In genomic region chr6:149717588-149718458, GRCh38 we compare ENCODE assay signal across 1 cellular context.
TF ChIP-seq lines count a peak whose summit lies in the region.

TSS of gene LATS1 (minus strand) at chr6:149718101. CDS start at chr6:149702126, 15,975 bp downstream.

TF ChIP-seq in HepG2, 621 proteins besides CTCF, POLR2A, EP300 and RAD21 (continued from another document and continues in another):
- TF ChIP-seq, protein P1, sequence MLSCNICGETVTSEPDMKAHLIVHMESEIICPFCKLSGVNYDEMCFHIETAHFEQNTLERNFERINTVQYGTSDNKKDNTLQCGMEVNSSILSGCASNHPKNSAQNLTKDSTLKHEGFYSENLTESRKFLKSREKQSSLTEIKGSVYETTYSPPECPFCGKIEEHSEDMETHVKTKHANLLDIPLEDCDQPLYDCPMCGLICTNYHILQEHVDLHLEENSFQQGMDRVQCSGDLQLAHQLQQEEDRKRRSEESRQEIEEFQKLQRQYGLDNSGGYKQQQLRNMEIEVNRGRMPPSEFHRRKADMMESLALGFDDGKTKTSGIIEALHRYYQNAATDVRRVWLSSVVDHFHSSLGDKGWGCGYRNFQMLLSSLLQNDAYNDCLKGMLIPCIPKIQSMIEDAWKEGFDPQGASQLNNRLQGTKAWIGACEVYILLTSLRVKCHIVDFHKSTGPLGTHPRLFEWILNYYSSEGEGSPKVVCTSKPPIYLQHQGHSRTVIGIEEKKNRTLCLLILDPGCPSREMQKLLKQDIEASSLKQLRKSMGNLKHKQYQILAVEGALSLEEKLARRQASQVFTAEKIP (CRISPR knock-in tag; IDR thresholded peaks at IDR 0.05; ENCODE audit: borderline replicate concordance), result no peak
- TF ChIP-seq MATR3 (CRISPR knock-in tag; IDR thresholded peaks at IDR 0.05) (no peak), ZNF572 (CRISPR knock-in tag; IDR thresholded peaks at IDR 0.05) (no peak), RFX1 (IDR thresholded peaks at IDR 0.05) (no peak), ATF4 (CRISPR knock-in tag; IDR thresholded peaks at IDR 0.05) (peak in 1 of 2 experiments; percentile 70; a peak in 2 of 4 replicates), PITX1 (CRISPR knock-in tag; IDR thresholded peaks at IDR 0.05) (peak; percentile 72), MED8 (CRISPR knock-in tag; IDR thresholded peaks at IDR 0.05; ENCODE audit: insufficient replicate concordance) (peak; percentile 66), DNMT1 (CRISPR knock-in tag; IDR thresholded peaks at IDR 0.05) (peak; percentile 78; the same call in 1 of the 2 replicates), SALL2 (CRISPR knock-in tag; IDR thresholded peaks at IDR 0.05) (peak; percentile 46; the same call in 1 of the 2 replicates), HDAC1 (CRISPR knock-in tag; IDR thresholded peaks at IDR 0.05) (peak; percentile 88), NR0B2 (CRISPR knock-in tag; IDR thresholded peaks at IDR 0.05) (no peak; the same call in none of the 2 replicates), ZNF768 (CRISPR knock-in tag; IDR thresholded peaks at IDR 0.05) (peak; percentile 71; the same call in 1 of the 2 replicates), ZNF275 (CRISPR knock-in tag; IDR thresholded peaks at IDR 0.05; ENCODE audit: borderline replicate concordance) (peak; percentile 77; the same call in 1 of the 2 replicates), NCOR1 (IDR thresholded peaks at IDR 0.05; ENCODE audit: borderline replicate concordance, low read length) (no peak), TSC22D2 (CRISPR knock-in tag; IDR thresholded peaks at IDR 0.05; ENCODE audit: borderline replicate concordance) (peak; percentile 31), ZNF589 (CRISPR knock-in tag; conservative IDR thresholded peaks at IDR 0.05) (0 out of 2 replicates have a peak, but pooled peaks have one; percentile 74), TBX2 (CRISPR knock-in tag; IDR thresholded peaks at IDR 0.05; ENCODE audit: borderline replicate concordance) (peak; percentile 93), MAFG (CRISPR knock-in tag; IDR thresholded peaks at IDR 0.05) (no peak), ZFAT (CRISPR knock-in tag; conservative IDR thresholded peaks at IDR 0.05) (peak; percentile 48; the same call in 1 of the 2 replicates), ZNF354B (CRISPR knock-in tag; IDR thresholded peaks at IDR 0.05) (no peak), REL (CRISPR knock-in tag; conservative IDR thresholded peaks at IDR 0.05) (peak; percentile 95), ARID2 (CRISPR knock-in tag; IDR thresholded peaks at IDR 0.05; ENCODE audit: borderline replicate concordance) (peak; percentile 96), MNT (IDR thresholded peaks at IDR 0.05) (no peak), ZMYM4 (CRISPR knock-in tag; IDR thresholded peaks at IDR 0.05) (peak; percentile 84), HMG20A (CRISPR knock-in tag; IDR thresholded peaks at IDR 0.05; ENCODE audit: borderline replicate concordance) (peak; percentile 16; the same call in 1 of the 2 replicates), AGO1 (IDR thresholded peaks at IDR 0.05; ENCODE audit: low read depth, low read length, poor library complexity, severe bottlenecking) (no peak), ZNF670 (CRISPR knock-in tag; IDR thresholded peaks at IDR 0.05; ENCODE audit: borderline replicate concordance) (peak; percentile 88), ZNF557 (CRISPR knock-in tag; IDR thresholded peaks at IDR 0.05) (no peak), ZNF550 (CRISPR knock-in tag; IDR thresholded peaks at IDR 0.05; ENCODE audit: borderline replicate concordance) (peak; percentile 73; the same call in 1 of the 2 replicates), PRDM4 (CRISPR knock-in tag; IDR thresholded peaks at IDR 0.05; ENCODE audit: borderline replicate concordance) (no peak), BHLHE40 (IDR thresholded peaks at IDR 0.05; ENCODE audit: low read length) (no peak), PAWR (CRISPR knock-in tag; IDR thresholded peaks at IDR 0.05; ENCODE audit: borderline replicate concordance) (peak; percentile 40; the same call in 1 of the 2 replicates), ZNF282 (IDR thresholded peaks at IDR 0.05; ENCODE audit: partially characterized antibody) (no peak)
- TF ChIP-seq, protein P2, sequence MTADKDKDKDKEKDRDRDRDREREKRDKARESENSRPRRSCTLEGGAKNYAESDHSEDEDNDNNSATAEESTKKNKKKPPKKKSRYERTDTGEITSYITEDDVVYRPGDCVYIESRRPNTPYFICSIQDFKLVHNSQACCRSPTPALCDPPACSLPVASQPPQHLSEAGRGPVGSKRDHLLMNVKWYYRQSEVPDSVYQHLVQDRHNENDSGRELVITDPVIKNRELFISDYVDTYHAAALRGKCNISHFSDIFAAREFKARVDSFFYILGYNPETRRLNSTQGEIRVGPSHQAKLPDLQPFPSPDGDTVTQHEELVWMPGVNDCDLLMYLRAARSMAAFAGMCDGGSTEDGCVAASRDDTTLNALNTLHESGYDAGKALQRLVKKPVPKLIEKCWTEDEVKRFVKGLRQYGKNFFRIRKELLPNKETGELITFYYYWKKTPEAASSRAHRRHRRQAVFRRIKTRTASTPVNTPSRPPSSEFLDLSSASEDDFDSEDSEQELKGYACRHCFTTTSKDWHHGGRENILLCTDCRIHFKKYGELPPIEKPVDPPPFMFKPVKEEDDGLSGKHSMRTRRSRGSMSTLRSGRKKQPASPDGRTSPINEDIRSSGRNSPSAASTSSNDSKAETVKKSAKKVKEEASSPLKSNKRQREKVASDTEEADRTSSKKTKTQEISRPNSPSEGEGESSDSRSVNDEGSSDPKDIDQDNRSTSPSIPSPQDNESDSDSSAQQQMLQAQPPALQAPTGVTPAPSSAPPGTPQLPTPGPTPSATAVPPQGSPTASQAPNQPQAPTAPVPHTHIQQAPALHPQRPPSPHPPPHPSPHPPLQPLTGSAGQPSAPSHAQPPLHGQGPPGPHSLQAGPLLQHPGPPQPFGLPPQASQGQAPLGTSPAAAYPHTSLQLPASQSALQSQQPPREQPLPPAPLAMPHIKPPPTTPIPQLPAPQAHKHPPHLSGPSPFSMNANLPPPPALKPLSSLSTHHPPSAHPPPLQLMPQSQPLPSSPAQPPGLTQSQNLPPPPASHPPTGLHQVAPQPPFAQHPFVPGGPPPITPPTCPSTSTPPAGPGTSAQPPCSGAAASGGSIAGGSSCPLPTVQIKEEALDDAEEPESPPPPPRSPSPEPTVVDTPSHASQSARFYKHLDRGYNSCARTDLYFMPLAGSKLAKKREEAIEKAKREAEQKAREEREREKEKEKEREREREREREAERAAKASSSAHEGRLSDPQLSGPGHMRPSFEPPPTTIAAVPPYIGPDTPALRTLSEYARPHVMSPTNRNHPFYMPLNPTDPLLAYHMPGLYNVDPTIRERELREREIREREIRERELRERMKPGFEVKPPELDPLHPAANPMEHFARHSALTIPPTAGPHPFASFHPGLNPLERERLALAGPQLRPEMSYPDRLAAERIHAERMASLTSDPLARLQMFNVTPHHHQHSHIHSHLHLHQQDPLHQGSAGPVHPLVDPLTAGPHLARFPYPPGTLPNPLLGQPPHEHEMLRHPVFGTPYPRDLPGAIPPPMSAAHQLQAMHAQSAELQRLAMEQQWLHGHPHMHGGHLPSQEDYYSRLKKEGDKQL (CRISPR knock-in tag; IDR thresholded peaks at IDR 0.05; ENCODE audit: low read depth), result peak; percentile 13; the same call in 1 of the 2 replicates
- TF ChIP-seq, protein P3, sequence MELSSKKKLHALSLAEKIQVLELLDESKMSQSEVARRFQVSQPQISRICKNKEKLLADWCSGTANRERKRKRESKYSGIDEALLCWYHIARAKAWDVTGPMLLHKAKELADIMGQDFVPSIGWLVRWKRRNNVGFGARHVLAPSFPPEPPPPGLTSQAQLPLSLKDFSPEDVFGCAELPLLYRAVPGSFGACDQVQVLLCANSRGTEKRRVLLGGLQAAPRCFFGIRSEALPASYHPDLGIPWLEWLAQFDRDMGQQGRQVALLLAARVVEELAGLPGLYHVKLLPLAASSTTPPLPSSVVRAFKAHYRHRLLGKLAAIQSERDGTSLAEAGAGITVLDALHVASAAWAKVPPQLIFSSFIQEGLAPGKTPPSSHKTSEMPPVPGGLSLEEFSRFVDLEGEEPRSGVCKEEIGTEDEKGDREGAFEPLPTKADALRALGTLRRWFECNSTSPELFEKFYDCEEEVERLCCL (CRISPR knock-in tag; IDR thresholded peaks at IDR 0.05; ENCODE audit: borderline replicate concordance), result peak; percentile 98; the same call in 1 of the 2 replicates
- TF ChIP-seq, protein P4, sequence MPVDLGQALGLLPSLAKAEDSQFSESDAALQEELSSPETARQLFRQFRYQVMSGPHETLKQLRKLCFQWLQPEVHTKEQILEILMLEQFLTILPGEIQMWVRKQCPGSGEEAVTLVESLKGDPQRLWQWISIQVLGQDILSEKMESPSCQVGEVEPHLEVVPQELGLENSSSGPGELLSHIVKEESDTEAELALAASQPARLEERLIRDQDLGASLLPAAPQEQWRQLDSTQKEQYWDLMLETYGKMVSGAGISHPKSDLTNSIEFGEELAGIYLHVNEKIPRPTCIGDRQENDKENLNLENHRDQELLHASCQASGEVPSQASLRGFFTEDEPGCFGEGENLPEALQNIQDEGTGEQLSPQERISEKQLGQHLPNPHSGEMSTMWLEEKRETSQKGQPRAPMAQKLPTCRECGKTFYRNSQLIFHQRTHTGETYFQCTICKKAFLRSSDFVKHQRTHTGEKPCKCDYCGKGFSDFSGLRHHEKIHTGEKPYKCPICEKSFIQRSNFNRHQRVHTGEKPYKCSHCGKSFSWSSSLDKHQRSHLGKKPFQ (CRISPR knock-in tag; IDR thresholded peaks at IDR 0.05; ENCODE audit: insufficient replicate concordance), result peak; percentile 97
- TF ChIP-seq, protein P5, sequence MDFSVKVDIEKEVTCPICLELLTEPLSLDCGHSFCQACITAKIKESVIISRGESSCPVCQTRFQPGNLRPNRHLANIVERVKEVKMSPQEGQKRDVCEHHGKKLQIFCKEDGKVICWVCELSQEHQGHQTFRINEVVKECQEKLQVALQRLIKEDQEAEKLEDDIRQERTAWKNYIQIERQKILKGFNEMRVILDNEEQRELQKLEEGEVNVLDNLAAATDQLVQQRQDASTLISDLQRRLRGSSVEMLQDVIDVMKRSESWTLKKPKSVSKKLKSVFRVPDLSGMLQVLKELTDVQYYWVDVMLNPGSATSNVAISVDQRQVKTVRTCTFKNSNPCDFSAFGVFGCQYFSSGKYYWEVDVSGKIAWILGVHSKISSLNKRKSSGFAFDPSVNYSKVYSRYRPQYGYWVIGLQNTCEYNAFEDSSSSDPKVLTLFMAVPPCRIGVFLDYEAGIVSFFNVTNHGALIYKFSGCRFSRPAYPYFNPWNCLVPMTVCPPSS (IDR thresholded peaks at IDR 0.05), result no peak
- TF ChIP-seq, protein P6, sequence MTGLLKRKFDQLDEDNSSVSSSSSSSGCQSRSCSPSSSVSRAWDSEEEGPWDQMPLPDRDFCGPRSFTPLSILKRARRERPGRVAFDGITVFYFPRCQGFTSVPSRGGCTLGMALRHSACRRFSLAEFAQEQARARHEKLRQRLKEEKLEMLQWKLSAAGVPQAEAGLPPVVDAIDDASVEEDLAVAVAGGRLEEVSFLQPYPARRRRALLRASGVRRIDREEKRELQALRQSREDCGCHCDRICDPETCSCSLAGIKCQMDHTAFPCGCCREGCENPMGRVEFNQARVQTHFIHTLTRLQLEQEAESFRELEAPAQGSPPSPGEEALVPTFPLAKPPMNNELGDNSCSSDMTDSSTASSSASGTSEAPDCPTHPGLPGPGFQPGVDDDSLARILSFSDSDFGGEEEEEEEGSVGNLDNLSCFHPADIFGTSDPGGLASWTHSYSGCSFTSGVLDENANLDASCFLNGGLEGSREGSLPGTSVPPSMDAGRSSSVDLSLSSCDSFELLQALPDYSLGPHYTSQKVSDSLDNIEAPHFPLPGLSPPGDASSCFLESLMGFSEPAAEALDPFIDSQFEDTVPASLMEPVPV (CRISPR knock-in tag; IDR thresholded peaks at IDR 0.05), result peak; percentile 90
